In genomic region chr3:13416002-13416793, GRCh38 we compare ENCODE assay signal across 10 cellular contexts. TPM values are rescaled to one million over a fixed set of nuclear protein-coding genes. Genes with fewer than 3 reads are reported as not detected.
DNase-seq lines count a peak whose midpoint lies in the region; ATAC-seq and TF ChIP-seq lines count a peak whose summit lies in the region.
"Had no signal": no experiment of that assay in that cellular context is flagged by ENCODE, and none has a peak within 500 bp of the region (broad histone marks: within the 10 kb centered on the region; RNA-seq: fewer than 3 reads in every experiment).

No MANE protein-coding gene starts in this region.

- H3K4me1 Mint-ChIP-seq in activated T-helper 17 cell treated with anti-CD3 and anti-CD28 coated beads, Interleukin-2, amount 50 U/mL, for 72 hours, result peaks cover 39% of the 10 kb centered on the region
- peaks cover 58 to 67% of the 10 kb centered on the region in 2 donors for H3K4me1 Mint-ChIP-seq in natural killer cell

- peak overlapping the region; percentile 84 for H3K27ac Mint-ChIP-seq in activated T-helper 17 cell treated with anti-CD3 and anti-CD28 coated beads, Interleukin-2, amount 50 U/mL, for 72 hours
- H3K27ac Mint-ChIP-seq in natural killer cell, result peak overlapping the region; percentile 94 to 95
- H3K27ac Mint-ChIP-seq: nephron had no signal

- H3K4me3 ChIP-seq in DND-41 (ENCODE audit: low read depth in 1 of 2, low read length in 2 of 2), result peak overlapping the region in 1 of 2 experiments; percentile 37; a peak in 2 of 4 replicates
- H3K4me3 ChIP-seq in GM23248, result no peak overlapping the region

- H3K9me3 ChIP-seq in DND-41 (ENCODE audit: insufficient read depth, low read length, severe bottlenecking) (no peaks in the 10 kb centered on the region), GM23248 (ENCODE audit: low read depth) (no peaks in the 10 kb centered on the region)

- no peaks in the 10 kb centered on the region for H3K27me3 Mint-ChIP-seq in activated T-helper 17 cell treated with anti-CD3 and anti-CD28 coated beads, Interleukin-2, amount 50 U/mL, for 72 hours
- H3K27me3 Mint-ChIP-seq in natural killer cell (ENCODE audit: low read depth in 2 of 2), result no peaks in the 10 kb centered on the region

- H3K4me1 ChIP-seq in DND-41 (ENCODE audit: insufficient read depth, low read length), result peaks cover 68% of the 10 kb centered on the region
- no peaks in the 10 kb centered on the region for H3K4me1 ChIP-seq in GM23248 (ENCODE audit: insufficient read depth)

- H4K20me1 ChIP-seq in DND-41 (ENCODE audit: insufficient read depth, low read length), result peaks cover 59% of the 10 kb centered on the region
- no peaks in the 10 kb centered on the region for H4K20me1 ChIP-seq in GM23248 (ENCODE audit: insufficient read depth)

- H3K36me3 Mint-ChIP-seq in activated T-helper 17 cell treated with anti-CD3 and anti-CD28 coated beads, Interleukin-2, amount 50 U/mL, for 72 hours (ENCODE audit: low read depth), result peaks cover 65% of the 10 kb centered on the region
- H3K36me3 Mint-ChIP-seq in natural killer cell, result no peaks in the 10 kb centered on the region

- H3K36me3 ChIP-seq in DND-41 (ENCODE audit: insufficient read depth, low read length), result peaks cover 37% of the 10 kb centered on the region
- H3K36me3 ChIP-seq in GM23248 (ENCODE audit: low read depth), result no peaks in the 10 kb centered on the region

- H3K4me2 ChIP-seq in DND-41 (ENCODE audit: insufficient read depth, low read length), result peak overlapping the region; percentile 77
- H3K4me2 ChIP-seq in GM23248 (ENCODE audit: unreplicated experiment), result no peak overlapping the region

- TF ChIP-seq CTCF in DND-41 (IDR thresholded peaks at IDR 0.05; ENCODE audit: borderline replicate concordance, extremely low read depth, low read length, poor library complexity, severe bottlenecking), result peak; percentile 59
- no peak for TF ChIP-seq CTCF in natural killer cell (IDR thresholded peaks at IDR 0.05)

- no peaks in the 10 kb centered on the region for H3K9me3 Mint-ChIP-seq in activated T-helper 17 cell treated with anti-CD3 and anti-CD28 coated beads, Interleukin-2, amount 50 U/mL, for 72 hours
- no peaks in the 10 kb centered on the region for H3K9me3 Mint-ChIP-seq in natural killer cell
- H3K9me3 Mint-ChIP-seq: nephron had no signal

- H2AFZ ChIP-seq in DND-41 (ENCODE audit: low read depth, low read length) (no peak overlapping the region), GM23248 (no peak overlapping the region)

- H3K79me2 ChIP-seq in DND-41 (ENCODE audit: insufficient read depth, low read length), result peaks cover 88% of the 10 kb centered on the region
- H3K79me2 ChIP-seq in GM23248 (ENCODE audit: insufficient read depth), result no peaks in the 10 kb centered on the region

- no peaks in the 10 kb centered on the region for H3F3A ChIP-seq in GM23248 (ENCODE audit: insufficient read depth)

- H3K27ac ChIP-seq in DND-41 (ENCODE audit: low read length), result peak overlapping the region; percentile 93
- H3K27ac ChIP-seq in GM23248, result no peak overlapping the region

- 33 to 54% methylated on average over 5 to 9 of the region's 9 CpGs for WGBS in GM23248 (ENCODE audit: low coverage in 1 of 2, low lambda C conversion rate in 2 of 2, missing lambda C conversion rate in 2 of 2), 2 experiments

- H3K27me3 ChIP-seq in DND-41 (ENCODE audit: insufficient read depth, low read length, poor library complexity), result no peaks in the 10 kb centered on the region
- peaks cover 32% of the 10 kb centered on the region for H3K27me3 ChIP-seq in GM23248 (replicated peaks; ENCODE audit: insufficient read depth)

- in situ Hi-C loops in GM23248 (cut with MboI), result no loop called here

- peak; percentile 38 for DNase-seq in DND-41
- peak; percentile 74 for DNase-seq in HuH-7 (ENCODE audit: low spot score)
- no peak for DNase-seq in natural killer cell
- no peak for DNase-seq in mesenteric fat pad (ENCODE audit: low spot score)
- no peak for DNase-seq in GM23248
- no peak for DNase-seq in NCI-H446 treated with DMSO at 0.1 percent for 48 hours (lab: John Stamatoyannopoulos, UW)

- intact Hi-C loops in natural killer cell (cut with micrococcal nuclease), result loop anchor here (5.0 kb wide), 1 partner anchor 404 kb away; no protein-coding TSS in a partner anchor

- H3K9me2 ChIP-seq in GM23248 (ENCODE audit: insufficient read depth), result no peaks in the 10 kb centered on the region

- H3K9ac ChIP-seq in DND-41 (ENCODE audit: low read depth, low read length) (peak overlapping the region; percentile 32), GM23248 (no peak overlapping the region)

- no peak for ATAC-seq in DND-41 (ENCODE audit: insufficient read depth, low read depth)
- ATAC-seq in activated T-helper 17 cell treated with anti-CD3 and anti-CD28 coated beads, Interleukin-2, amount 50 U/mL, for 72 hours (replicated peaks), result no peak
- no peak for ATAC-seq in natural killer cell
- no peak for ATAC-seq in GM18907 (IDR thresholded peaks at IDR 0.05; ENCODE audit: unreplicated experiment)
- ATAC-seq: Right ventricle myocardium inferior had no signal

- H3K4me3 Mint-ChIP-seq in activated T-helper 17 cell treated with anti-CD3 and anti-CD28 coated beads, Interleukin-2, amount 50 U/mL, for 72 hours, result peak overlapping the region; percentile 81
- H3K4me3 Mint-ChIP-seq in natural killer cell, result peak overlapping the region; percentile 89

RNA-seq across cellular contexts. Expression of gene NUP210, which starts 3.9 kb away (rescaled TPM):
- 100 to 1,000 TPM in 1 of 2 donors, 10 to 100 TPM in 1; 86.9 to 146 TPM for total RNA-seq in activated T-helper 17 cell treated with anti-CD3 and anti-CD28 coated beads, Interleukin-2, amount 50 U/mL, for 72 hours
- total RNA-seq in natural killer cell (100 to 1,000 TPM; 156 to 194 (median 179) TPM), mesenteric fat pad (1.5 TPM)
- under 0.01 TPM in 1 of 2 replicates, not detected in the other for total RNA-seq in GM23248 (2014; rRNA removed; shearing (Covaris generic))
- polyA plus RNA-seq in GM23248 (2016; fragmentation: Nextera tagmentation; extraction: Ambion mirVana), result 0.04 and 0.18 TPM in 2 replicates

Comparison
In these comparisons a context has a peak if more than half of its experiments do, and no peak if none do; other contexts are left out.
1. DNase-seq: peak in DND-41 (single experiment) and HuH-7 (single experiment); none in natural killer cell (single experiment), mesenteric fat pad (single experiment), GM23248 (single experiment) and NCI-H446 treated with DMSO at 0.1 percent for 48 hours (single experiment).
2. RNA of gene NUP210, which starts 3.9 kb away (total RNA-seq): 156 to 194 TPM in natural killer cell and 86.9 to 146 TPM in activated T-helper 17 cell treated with anti-CD3 and anti-CD28 coated beads, Interleukin-2, amount 50 U/mL, for 72 hours; 1.5 TPM in mesenteric fat pad (single experiment) and under 0.01 TPM in GM23248; every median in the first group is over 10 times any median in the second.